ENCODE assay signal across 18 cellular contexts in the genomic region with DNA sequence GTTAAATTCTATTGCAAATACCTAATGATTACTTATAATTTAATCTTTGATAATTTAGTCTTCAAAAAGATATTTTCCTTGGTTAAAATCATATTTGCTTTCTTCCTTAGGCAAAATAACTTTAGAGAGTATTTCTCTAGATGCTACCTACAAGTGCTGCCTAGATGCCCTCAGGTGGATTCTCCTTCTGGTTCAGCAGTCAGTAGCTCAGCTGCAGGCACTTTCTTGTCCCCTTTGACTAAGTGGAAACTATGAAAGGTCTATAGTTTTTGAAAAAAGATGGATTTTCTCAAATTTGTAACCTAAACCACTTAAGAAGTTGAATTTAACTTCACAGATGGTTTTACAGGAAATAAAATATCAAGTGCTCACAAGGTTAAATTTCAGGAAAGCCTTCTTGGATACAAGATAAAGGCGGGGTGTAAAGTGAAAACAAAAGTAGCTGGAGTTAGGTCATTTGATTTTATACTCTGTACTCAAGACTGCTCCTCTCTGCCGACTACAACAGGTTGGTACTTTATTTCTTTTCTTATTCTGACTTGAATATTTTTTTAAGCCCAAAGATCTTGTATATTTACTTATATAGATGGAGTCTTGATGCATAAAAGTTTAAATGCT. TPM values are rescaled to one million over a fixed set of nuclear protein-coding genes. Genes with fewer than 3 reads are reported as not detected.
DNase-seq lines count a peak whose midpoint lies in the region; ATAC-seq and TF ChIP-seq lines count a peak whose summit lies in the region.
"Had no signal": no experiment of that assay in that cellular context is flagged by ENCODE, and none has a peak within 500 bp of the region (broad histone marks: within the 10 kb centered on the region; RNA-seq: fewer than 3 reads in every experiment).

A gene (plus strand): TSS at position 455 of the 618 bp plus-strand sequence. CDS start 3,128 bp downstream, outside the sequence.

- ATAC-seq in gastroesophageal sphincter (no peak), HG03025 (IDR thresholded peaks at IDR 0.05; ENCODE audit: low FRiP score, unreplicated experiment) (no peak)

- H3K4me2 ChIP-seq in OCI-LY7 (ENCODE audit: low read length): peak within 1 kb of the TSS; percentile 68
- H3K4me2 ChIP-seq: hepatocyte had no signal

- peak within 1 kb of the TSS; percentile 8; the same call in 1 of the 2 replicates for H3K4me3 ChIP-seq in GM12865 (ENCODE audit: low read depth, low read length)
- peak within 1 kb of the TSS; percentile 68 for H3K4me3 ChIP-seq in OCI-LY7 (ENCODE audit: low read depth, low read length, poor library complexity, severe bottlenecking)
- H3K4me3 ChIP-seq in gastroesophageal sphincter: peak within 1 kb of the TSS; percentile 5 to 10
- H3K4me3 ChIP-seq in skin epidermis: peak within 1 kb of the TSS in 5 of 7 experiments; percentile 5 to 22 (median 18)
- H3K4me3 ChIP-seq: hepatocyte, SJSA1 had no signal

- no peak within 1 kb of the TSS for H3K27ac Mint-ChIP-seq in activated CD4-positive, alpha-beta memory T cell treated with anti-CD3 and anti-CD28 coated beads for 36 hours
- H3K27ac Mint-ChIP-seq: H9, memory B cell, progenitor cell of endocrine pancreas had no signal

- TF ChIP-seq CTCF in GM12865 (IDR thresholded peaks at IDR 0.05; ENCODE audit: insufficient read depth, low read depth, low read length, missing control alignments): no peak
- TF ChIP-seq CTCF in OCI-LY7 (conservative IDR thresholded peaks at IDR 0.05; ENCODE audit: low read length): no peak
- TF ChIP-seq CTCF in gastroesophageal sphincter (IDR thresholded peaks at IDR 0.05): no peak

- H3K36me3 Mint-ChIP-seq in activated CD4-positive, alpha-beta memory T cell treated with anti-CD3 and anti-CD28 coated beads for 36 hours: peaks cover 30% of the 10 kb centered on the region

- TSS peak; percentile 82 for BruUV-seq in OCI-LY7 (replicated peaks; lab: Mats Ljungman, UMichigan)

- peak; percentile 2 for DNase-seq in GM12865 (ENCODE audit: low read depth)
- peak; percentile 44 for DNase-seq in OCI-LY7 (ENCODE audit: low spot score)
- DNase-seq in NCI-H2107 (lab: John Stamatoyannopoulos, UW): no peak
- DNase-seq in activated naive CD4-positive, alpha-beta T cell (lab: John Stamatoyannopoulos, UW): no peak
- DNase-seq in activated CD4-positive, alpha-beta memory T cell treated with anti-CD3 and anti-CD28 coated beads for 36 hours: no peak
- DNase-seq: amniotic stem cell; effector CD4-positive, alpha-beta T cell; H9; NCI-H1048; NCI-H69; stimulated activated CD4-positive, alpha-beta T cell treated with anti-CD3 and anti-CD28 coated beads, Interleukin-2, amount 100 ng/mL, for 48 hours had no signal

- H3K9me3 ChIP-seq in OCI-LY7 (ENCODE audit: low read length) (no peaks in the 10 kb centered on the region), gastroesophageal sphincter (no peaks in the 10 kb centered on the region)
- H3K9me3 ChIP-seq: SJSA1 had no signal

- H3K9me3 Mint-ChIP-seq in activated CD4-positive, alpha-beta memory T cell treated with anti-CD3 and anti-CD28 coated beads for 36 hours: no peaks in the 10 kb centered on the region
- H3K9me3 Mint-ChIP-seq: H9, memory B cell had no signal

- CTCF ChIA-PET in OCI-LY7 (lab: Charles Lee; ENCODE audit: unreplicated experiment): interaction anchor here (0.8 kb wide), 1 partner anchor 26 kb away, joined by 3 read pairs; no protein-coding TSS in a partner anchor
- CTCF ChIA-PET in activated CD4-positive, alpha-beta memory T cell treated with anti-CD3 and anti-CD28 coated beads for 36 hours (lab: Charles Lee): interaction anchor here (0.6 to 0.7 kb wide), 2 partner anchors 18 to 26 kb away, joined by 3 read pairs; no protein-coding TSS in a partner anchor

- peaks cover 11% of the 10 kb centered on the region; the same call in 1 of the 2 replicates for H3K79me2 ChIP-seq in OCI-LY7 (ENCODE audit: insufficient read depth, low read depth, low read length)
- H3K79me2 ChIP-seq: hepatocyte had no signal

- H3K27me3 Mint-ChIP-seq in activated CD4-positive, alpha-beta memory T cell treated with anti-CD3 and anti-CD28 coated beads for 36 hours: no peaks in the 10 kb centered on the region
- H3K27me3 Mint-ChIP-seq: memory B cell, progenitor cell of endocrine pancreas had no signal

- intact Hi-C loops in OCI-LY7 (cut with micrococcal nuclease; ENCODE audit: unreplicated experiment): no loop called here
- intact Hi-C loops in activated CD4-positive, alpha-beta memory T cell treated with anti-CD3 and anti-CD28 coated beads for 36 hours (cut with micrococcal nuclease): no loop called here

- H3K4me1 ChIP-seq in OCI-LY7 (ENCODE audit: insufficient read depth, low read length, poor library complexity, severe bottlenecking) (peaks cover 40% of the 10 kb centered on the region), gastroesophageal sphincter (no peaks in the 10 kb centered on the region)

- H4K20me1 ChIP-seq in OCI-LY7 (ENCODE audit: insufficient read depth, low read length): no peaks in the 10 kb centered on the region

- H3K27ac ChIP-seq in OCI-LY7 (ENCODE audit: low read depth, low read length, poor library complexity, severe bottlenecking): peak within 1 kb of the TSS; percentile 72
- no peak within 1 kb of the TSS for H3K27ac ChIP-seq in gastroesophageal sphincter
- H3K27ac ChIP-seq in skin epidermis: peak within 1 kb of the TSS in 15 of 21 experiments; percentile 2 to 71 (median 23)
- H3K27ac ChIP-seq: hepatocyte, SJSA1 had no signal

- no peak for TF ChIP-seq POLR2A in gastroesophageal sphincter (IDR thresholded peaks at IDR 0.05)

- H3K4me1 Mint-ChIP-seq in activated CD4-positive, alpha-beta memory T cell treated with anti-CD3 and anti-CD28 coated beads for 36 hours (ENCODE audit: low read depth): no peaks in the 10 kb centered on the region

- H3K4me3 Mint-ChIP-seq in activated CD4-positive, alpha-beta memory T cell treated with anti-CD3 and anti-CD28 coated beads for 36 hours: no peak within 1 kb of the TSS
- H3K4me3 Mint-ChIP-seq: H9, memory B cell had no signal

- H3K27me3 ChIP-seq in gastroesophageal sphincter: no peaks in the 10 kb centered on the region
- H3K27me3 ChIP-seq: hepatocyte, SJSA1 had no signal

- POLR2A ChIA-PET in OCI-LY7 (lab: Charles Lee): interaction anchor here (0.9 to 3.1 kb wide), 2 partner anchors 9 to 28 kb away, joined by 3 to 9 read pairs; no protein-coding TSS in a partner anchor
- POLR2A ChIA-PET in activated CD4-positive, alpha-beta memory T cell treated with anti-CD3 and anti-CD28 coated beads for 36 hours (lab: Charles Lee): interaction anchor here (0.7 kb wide), 1 partner anchor 1620 kb away, joined by 3 read pairs; no protein-coding TSS in a partner anchor

- H3K9me2 ChIP-seq in OCI-LY7 (ENCODE audit: insufficient read depth, low read length): no peaks in the 10 kb centered on the region

- WGBS in gastroesophageal sphincter (ENCODE audit: low coverage in 1 of 2), 2 donors: 31 to 35% methylated on average over 2 of the region's 2 CpGs

- H3K36me3 ChIP-seq in OCI-LY7 (ENCODE audit: insufficient read depth, low read length) (peaks cover 8% of the 10 kb centered on the region), gastroesophageal sphincter (peaks cover 0 to 33% of the 10 kb centered on the region in 2 donors)
- H3K36me3 ChIP-seq: SJSA1 had no signal

- no peak for TF ChIP-seq EP300 in gastroesophageal sphincter (IDR thresholded peaks at IDR 0.05)

- H2AFZ ChIP-seq in OCI-LY7 (ENCODE audit: low read length): peak within 1 kb of the TSS; percentile 67; the same call in 1 of the 2 replicates
- H2AFZ ChIP-seq: hepatocyte had no signal

RNA-seq across cellular contexts. Expression of the gene that starts here (rescaled TPM):
- 2.1 and 2.4 TPM in 2 replicates for total RNA-seq in OCI-LY7 (2014; rRNA removed; shearing (Covaris generic))
- total RNA-seq in OCI-LY7 (2022) (2.5 and 3.8 TPM in 2 replicates), gastroesophageal sphincter (1 to 10 TPM in 1 of 4 donors, under 1 TPM in 1, not detected in 2; 0.81 to 3.2 TPM)
- not detected for total RNA-seq in activated CD4-positive, alpha-beta memory T cell treated with anti-CD3 and anti-CD28 coated beads for 36 hours
- total RNA-seq: H9, progenitor cell of endocrine pancreas had no signal

Comparison
In these comparisons a context has a peak if more than half of its experiments do, and no peak if none do; other contexts are left out.
1. DNase-seq: peak in GM12865 (single experiment) and OCI-LY7 (single experiment); none in NCI-H2107 (single experiment), activated naive CD4-positive, alpha-beta T cell (0 of 4) and activated CD4-positive, alpha-beta memory T cell treated with anti-CD3 and anti-CD28 coated beads for 36 hours (single experiment).
2. H3K4me3 ChIP-seq: peak in every context shown above with its lines; median percentile 68 in OCI-LY7; 18 in skin epidermis; 8 in GM12865; 8 in gastroesophageal sphincter.
3. H3K27ac ChIP-seq: peak in OCI-LY7 (single experiment) and skin epidermis (15 of 21); none in gastroesophageal sphincter (0 of 4).